ENCODE assay signal across 25 cellular contexts in the genomic region with DNA sequence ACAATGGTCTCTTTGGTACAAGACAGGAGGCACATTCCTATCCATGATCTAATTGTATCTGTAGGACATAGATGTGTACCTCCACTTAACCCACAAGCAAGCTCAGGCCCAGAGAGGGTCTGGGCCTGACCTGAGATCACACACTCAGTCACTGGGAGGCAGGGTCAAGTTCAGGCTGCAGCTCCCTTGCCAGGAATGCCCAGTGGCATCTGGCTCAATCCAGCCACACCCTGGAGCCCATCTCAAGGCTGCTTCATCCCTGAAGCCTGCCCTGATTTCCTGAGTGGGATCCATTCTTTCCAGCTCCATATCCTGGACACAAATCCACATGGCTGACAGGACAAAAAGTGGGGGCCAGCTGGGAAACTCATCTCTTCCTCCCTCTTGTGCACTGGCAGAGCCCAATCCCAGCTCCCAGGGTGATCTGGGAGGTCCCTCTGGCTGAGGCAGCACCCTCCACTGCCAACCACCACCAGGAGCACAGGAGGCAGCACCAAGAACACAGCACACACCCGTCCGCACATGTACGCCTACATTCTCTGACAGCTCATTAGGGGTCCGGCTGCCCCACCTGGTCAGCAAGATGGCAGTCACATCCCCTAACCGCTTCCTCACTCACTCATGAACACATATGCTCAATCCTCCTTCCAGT.
"Had no signal": no experiment of that assay in that cellular context is flagged by ENCODE, and none has a peak within 500 bp of the region (broad histone marks: within the 10 kb centered on the region; RNA-seq: fewer than 3 reads in every experiment).

No MANE protein-coding gene starts in this region.

- DNase-seq: activated B cell treated with CpG ODN at 0.5 μM for 24 hours; activated CD4-positive, alpha-beta T cell treated with anti-CD3 and anti-CD28 coated beads for 36 hours; activated CD4-positive, alpha-beta T cell treated with anti-CD3 and anti-CD28 coated beads, Interleukin-2, amount 50 U/mL, for 4 hours; activated CD8-positive, alpha-beta memory T cell treated with anti-CD3 and anti-CD28 coated beads for 24 hours; activated CD8-positive, alpha-beta memory T cell treated with anti-CD3 and anti-CD28 coated beads, Interleukin-2, amount 50 U/mL, for 4 hours; activated naive CD4-positive, alpha-beta T cell treated with anti-CD3 and anti-CD28 coated beads, Interleukin-2, amount 10 ng/mL, durations not matched to agents 7 days and 5 days; activated T-cell treated with anti-CD3 and anti-CD28 coated beads, Interleukin-2, amount 50 U/mL, for 4 hours; dermis blood vessel endothelial cell; effector CD8-positive, alpha-beta T cell; glutamatergic neuron; immature natural killer cell; left colon; natural killer cell; SIG-M5; stimulated activated CD4-positive, alpha-beta T cell treated with anti-CD3 and anti-CD28 coated beads, Interleukin-2, amount 100 ng/mL, for 48 hours; stimulated activated CD8-positive, alpha-beta memory T cell treated with anti-CD3 and anti-CD28 coated beads, Interleukin-4, amount 100 ng/mL, for 48 hours; stimulated activated naive B cell treated with anti-CD40 and anti-IgM and Interleukin-4, amounts not matched to agents 10 μg/mL and 1 μg/mL and 100 μg/mL, for 72 hours; T1000; upper lobe of left lung had no signal

- H3K36me3 ChIP-seq: cardiac muscle cell, upper lobe of left lung had no signal

- H3K4me3 ChIP-seq: cardiac muscle cell, hepatocyte, smooth muscle cell, upper lobe of left lung had no signal

- H3K36me3 Mint-ChIP-seq: natural killer cell; stimulated activated naive B cell treated with anti-CD40 and anti-IgM and Interleukin-4, amounts not matched to agents 10 μg/mL and 1 μg/mL and 100 μg/mL, for 72 hours had no signal

- H3K27ac ChIP-seq: cardiac muscle cell, hepatocyte, upper lobe of left lung had no signal

- H3K27me3 ChIP-seq: cardiac muscle cell, hepatocyte, upper lobe of left lung had no signal

- FAIRE-seq: frontal cortex had no signal

- H3K9me3 ChIP-seq: SK-N-SH, upper lobe of left lung had no signal

- ATAC-seq: activated CD4-positive, alpha-beta T cell treated with anti-CD3 and anti-CD28 coated beads for 36 hours; activated T-cell treated with anti-CD3 and anti-CD28 coated beads, Interleukin-2, amount 50 U/mL, for 4 hours; left colon; natural killer cell; sciatic nerve; stimulated activated naive B cell treated with anti-CD40 and anti-IgM and Interleukin-4, amounts not matched to agents 10 μg/mL and 1 μg/mL and 100 μg/mL, for 72 hours had no signal

- H3K9ac ChIP-seq: SK-N-SH had no signal

- H3K4me3 Mint-ChIP-seq: activated B cell treated with CpG ODN at 0.5 μM for 24 hours; activated CD4-positive, alpha-beta T cell treated with anti-CD3 and anti-CD28 coated beads for 36 hours; activated naive CD4-positive, alpha-beta T cell treated with anti-CD3 and anti-CD28 coated beads, Interleukin-2, amount 10 ng/mL, durations not matched to agents 7 days and 5 days; activated T-cell treated with anti-CD3 and anti-CD28 coated beads, Interleukin-2, amount 50 U/mL, for 4 hours; immature natural killer cell; natural killer cell; stimulated activated naive B cell treated with anti-CD40 and anti-IgM and Interleukin-4, amounts not matched to agents 10 μg/mL and 1 μg/mL and 100 μg/mL, for 72 hours had no signal

- H3K79me2 ChIP-seq: hepatocyte had no signal

- H3K9me3 Mint-ChIP-seq: activated B cell treated with CpG ODN at 0.5 μM for 24 hours; activated naive CD4-positive, alpha-beta T cell treated with anti-CD3 and anti-CD28 coated beads, Interleukin-2, amount 10 ng/mL, durations not matched to agents 7 days and 5 days; activated T-cell treated with anti-CD3 and anti-CD28 coated beads, Interleukin-2, amount 50 U/mL, for 4 hours; immature natural killer cell; natural killer cell; stimulated activated naive B cell treated with anti-CD40 and anti-IgM and Interleukin-4, amounts not matched to agents 10 μg/mL and 1 μg/mL and 100 μg/mL, for 72 hours had no signal

- H3K27me3 Mint-ChIP-seq: activated B cell treated with CpG ODN at 0.5 μM for 24 hours; activated CD4-positive, alpha-beta T cell treated with anti-CD3 and anti-CD28 coated beads for 36 hours; stimulated activated naive B cell treated with anti-CD40 and anti-IgM and Interleukin-4, amounts not matched to agents 10 μg/mL and 1 μg/mL and 100 μg/mL, for 72 hours had no signal

- H2AFZ ChIP-seq: hepatocyte had no signal

- H3K27ac Mint-ChIP-seq: activated B cell treated with CpG ODN at 0.5 μM for 24 hours; activated CD4-positive, alpha-beta T cell treated with anti-CD3 and anti-CD28 coated beads for 36 hours; activated naive CD4-positive, alpha-beta T cell treated with anti-CD3 and anti-CD28 coated beads, Interleukin-2, amount 10 ng/mL, durations not matched to agents 7 days and 5 days; natural killer cell; stimulated activated naive B cell treated with anti-CD40 and anti-IgM and Interleukin-4, amounts not matched to agents 10 μg/mL and 1 μg/mL and 100 μg/mL, for 72 hours had no signal

- H3K4me2 ChIP-seq: hepatocyte, SK-N-SH, smooth muscle cell had no signal
